In the genomic region with DNA sequence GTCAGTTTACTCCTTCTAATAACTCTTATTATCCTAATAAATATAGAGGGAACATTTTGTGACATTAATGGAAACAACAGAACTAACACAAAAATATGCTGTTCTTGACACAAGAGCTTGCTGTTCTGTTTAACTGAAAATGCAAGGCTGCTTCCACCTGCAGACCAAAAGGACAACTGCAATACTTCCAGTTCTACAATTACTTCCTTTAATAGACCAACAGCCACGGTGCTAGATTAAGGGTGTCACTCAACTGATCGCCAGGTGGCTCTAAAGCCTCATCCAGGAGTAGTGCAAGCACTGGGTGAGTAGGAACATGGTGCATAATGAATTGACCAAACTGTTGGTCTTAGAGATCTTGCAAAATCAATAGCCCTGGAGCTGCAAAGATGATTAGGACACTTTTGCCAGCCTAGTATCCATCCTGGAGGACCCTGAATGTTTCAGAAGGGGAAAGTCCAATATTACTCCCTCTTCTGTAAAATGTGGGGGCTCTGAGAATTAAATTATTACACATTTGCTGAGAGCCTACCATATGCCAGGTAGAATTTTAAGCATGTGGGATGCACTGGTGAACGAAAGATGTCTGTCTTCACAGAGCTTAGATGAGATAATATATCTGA, we compare ENCODE assay signal across 8 cellular contexts. TPM values are rescaled to one million over a fixed set of nuclear protein-coding genes. Genes with fewer than 3 reads are reported as not detected.
DNase-seq lines count a peak whose midpoint lies in the region; ATAC-seq and TF ChIP-seq lines count a peak whose summit lies in the region.

No MANE protein-coding gene starts in this region.

- TF ChIP-seq CTCF in mammary epithelial cell (conservative IDR thresholded peaks at IDR 0.05 in 1 of 2, IDR thresholded peaks at IDR 0.05 in 1 of 2; ENCODE audit: extremely low read depth in 1 of 2, insufficient read depth in 1 of 2, low read depth in 1 of 2, low read length in 2 of 2) = peak; percentile 90 to 98
- TF ChIP-seq CTCF in tibial artery (IDR thresholded peaks at IDR 0.05) = peak in 1 of 2 experiments; percentile 31

- H2BK12ac ChIP-seq in mesenchymal stem cell (ENCODE audit: low read length in 2 of 2) = no peak overlapping the region

- H3K79me1 ChIP-seq in mesenchymal stem cell (replicated peaks; ENCODE audit: low read length, poor library complexity, severe bottlenecking) = peaks cover 4% of the 10 kb centered on the region

- ATAC-seq in GM18909 (IDR thresholded peaks at IDR 0.05; ENCODE audit: poor library complexity, unreplicated experiment) (peak; percentile 94), HG03108 (IDR thresholded peaks at IDR 0.05; ENCODE audit: unreplicated experiment) (peak; percentile 81)

- in situ Hi-C loops in Caki2 (cut with HindIII; ENCODE audit: low pct_unique_long_range_greater_than_20kb, low sequenced_read_pairs) (loop anchor here (10.0 kb wide), 1 partner anchor 270 kb away; no protein-coding TSS in a partner anchor), mammary epithelial cell (cut with MboI; ENCODE audit: low sequenced_read_pairs in 2 of 2) (loop anchor here (5.0 to 10.0 kb wide), 3 partner anchors 62 to 160 kb away; partner anchors contain the start of gene CLDN1 (in 1 of the 2))

- no peak overlapping the region for H2AK5ac ChIP-seq in mesenchymal stem cell (ENCODE audit: low read length, severe bottlenecking)

- no peak overlapping the region for H4K8ac ChIP-seq in mesenchymal stem cell (ENCODE audit: low read length)

- dilution Hi-C loops in mammary epithelial cell (cut with HindIII; ENCODE audit: low sequenced_read_pairs) = loop anchor here (5.0 kb wide), 1 partner anchor 417 kb away; no protein-coding TSS in a partner anchor

- no peaks in the 10 kb centered on the region for H3K9me3 ChIP-seq in mammary epithelial cell (replicated peaks; ENCODE audit: insufficient read depth, low read length)
- no peaks in the 10 kb centered on the region for H3K9me3 ChIP-seq in mesenchymal stem cell (ENCODE audit: control insufficient read depth, low read length)
- H3K9me3 ChIP-seq in tibial artery = no peaks in the 10 kb centered on the region

- no peak overlapping the region for H3K4ac ChIP-seq in mesenchymal stem cell (ENCODE audit: low read depth in 1 of 2, low read length in 2 of 2)

- 37% methylated on average over 3 of the region's 3 CpGs for WGBS in mammary epithelial cell (ENCODE audit: low coverage, missing lambda C conversion rate)
- WGBS in mesenchymal stem cell = 73% methylated on average over 2 of the region's 3 CpGs

- intact Hi-C loops in mammary epithelial cell (cut with micrococcal nuclease) = loop anchor here (1.0 to 5.0 kb wide), 11 partner anchors 39 to 423 kb away; partner anchors contain the start of genes CLDN1 and IL1RAP
- intact Hi-C loops in tibial artery (cut with DNase I; ENCODE audit: low total_unique reads) = no loop called here

- CTCF ChIA-PET in mammary epithelial cell (lab: Charles Lee; ENCODE audit: low non-redundant PET) = interaction anchor here (0.6 to 1.1 kb wide), 3 partner anchors 40 to 159 kb away, joined by 6 to 9 read pairs (median 6); no protein-coding TSS in a partner anchor

- H3K9ac ChIP-seq in mammary epithelial cell (ENCODE audit: insufficient read depth, low read length) = no peak overlapping the region
- no peak overlapping the region for H3K9ac ChIP-seq in mesenchymal stem cell (ENCODE audit: low read length)

- H3K79me2 ChIP-seq in mammary epithelial cell (ENCODE audit: insufficient read depth, low read length) = no peaks in the 10 kb centered on the region

- no peak overlapping the region for H2BK5ac ChIP-seq in mesenchymal stem cell (ENCODE audit: low read depth, low read length, poor library complexity, severe bottlenecking)

- H3K4me2 ChIP-seq in mammary epithelial cell (ENCODE audit: insufficient read depth, low read depth, low read length) (no peak overlapping the region), mesenchymal stem cell (ENCODE audit: low read length, poor library complexity, severe bottlenecking) (no peak overlapping the region)

- no peak overlapping the region for H3K23ac ChIP-seq in mesenchymal stem cell (ENCODE audit: low read length in 2 of 2)

- H3K4me1 ChIP-seq in mammary epithelial cell (ENCODE audit: insufficient read depth, low read length) (peaks cover 52% of the 10 kb centered on the region), mesenchymal stem cell (ENCODE audit: control insufficient read depth, insufficient read depth, low read depth, low read length) (peaks cover 6% of the 10 kb centered on the region), tibial artery (peaks cover 0 to 3% (median 0%) of the 10 kb centered on the region in 4 donors)

- BruUV-seq in mammary epithelial cell (replicated peaks; lab: Mats Ljungman, UMichigan) = no TSS peak

- DNase-seq in Caki2 (ENCODE audit: low read depth) (peak; percentile 90), NCI-H82 (lab: John Stamatoyannopoulos, UW) (peak; percentile 74), mammary epithelial cell (peak; percentile 90), mesenchymal stem cell (peak; percentile 64), tibial artery (no peak), NCI-H2107 (lab: John Stamatoyannopoulos, UW) (no peak)

- H3K27me3 ChIP-seq in mammary epithelial cell (ENCODE audit: insufficient read depth, low read length) (no peaks in the 10 kb centered on the region), mesenchymal stem cell (ENCODE audit: control insufficient read depth in 1 of 2, insufficient read depth in 1 of 2, low read length in 2 of 2) (no peaks in the 10 kb centered on the region), tibial artery (no peaks in the 10 kb centered on the region)

- peak overlapping the region in 1 of 2 experiments; percentile 59 for H3K18ac ChIP-seq in mesenchymal stem cell (ENCODE audit: low read depth in 1 of 2, low read length in 2 of 2)

- H2AFZ ChIP-seq in mammary epithelial cell (ENCODE audit: low read depth, low read length) (no peak overlapping the region), mesenchymal stem cell (ENCODE audit: low read depth, low read length) (no peak overlapping the region)

- no peak overlapping the region for H2BK120ac ChIP-seq in mesenchymal stem cell (ENCODE audit: low read depth, low read length)

- no peak overlapping the region for H3K14ac ChIP-seq in mesenchymal stem cell (ENCODE audit: low read length in 2 of 2)

- H4K20me1 ChIP-seq in mammary epithelial cell (ENCODE audit: insufficient read depth, low read length) = no peaks in the 10 kb centered on the region

- H2BK15ac ChIP-seq in mesenchymal stem cell (ENCODE audit: low read depth, poor library complexity, severe bottlenecking) = no peak overlapping the region

- no peaks in the 10 kb centered on the region for H3K36me3 ChIP-seq in mammary epithelial cell (ENCODE audit: insufficient read depth, low read length)
- H3K36me3 ChIP-seq in mesenchymal stem cell (ENCODE audit: control insufficient read depth in 1 of 2, insufficient read depth in 2 of 2, low read depth in 1 of 2, low read length in 2 of 2) = no peaks in the 10 kb centered on the region
- no peaks in the 10 kb centered on the region for H3K36me3 ChIP-seq in tibial artery

- H3K27ac ChIP-seq in mammary epithelial cell (ENCODE audit: insufficient read depth, low read depth, low read length) (peak overlapping the region; percentile 28), mesenchymal stem cell (ENCODE audit: low read length, poor library complexity, severe bottlenecking) (no peak overlapping the region), tibial artery (no peak overlapping the region)

- H4K91ac ChIP-seq in mesenchymal stem cell (ENCODE audit: low read length) = no peak overlapping the region

- no peak overlapping the region for H3K4me3 ChIP-seq in mammary epithelial cell (replicated peaks in 1 of 3; ENCODE audit: insufficient read depth in 1 of 3, low read depth in 2 of 3, low read length in 3 of 3)
- H3K4me3 ChIP-seq in mesenchymal stem cell (ENCODE audit: insufficient read depth in 1 of 2, low read depth in 1 of 2, low read length in 2 of 2) = no peak overlapping the region
- no peak overlapping the region for H3K4me3 ChIP-seq in tibial artery

RNA-seq across cellular contexts. Expression of gene CLDN16, which starts 3.6 kb away (rescaled TPM):
- 15.8 and 17.8 TPM in 2 replicates for total RNA-seq in Caki2 (2014; rRNA removed; shearing (Covaris generic); ENCODE audit: low replicate concordance)
- total RNA-seq in mammary epithelial cell = 1 to 10 TPM in 1 of 2 donors, under 1 TPM in 1; 0.33 to 1.3 TPM
- 0.08 TPM for polyA plus RNA-seq in mammary epithelial cell
- polyA minus RNA-seq in mammary epithelial cell = not detected
- 0.03 TPM for polyA plus RNA-seq in mesenchymal stem cell (2013, experiment 1 of 2)
- 0.10 TPM for polyA plus RNA-seq in mesenchymal stem cell (2013, experiment 2 of 2)

Comparison
In these comparisons a context has a peak if more than half of its experiments do, and no peak if none do; other contexts are left out.
1. DNase-seq: peak in Caki2 (single experiment), NCI-H82 (single experiment), mammary epithelial cell (single experiment) and mesenchymal stem cell (single experiment); none in tibial artery (0 of 2) and NCI-H2107 (single experiment).